16 cellular contexts compared by ENCODE assay signal in the genomic region with DNA sequence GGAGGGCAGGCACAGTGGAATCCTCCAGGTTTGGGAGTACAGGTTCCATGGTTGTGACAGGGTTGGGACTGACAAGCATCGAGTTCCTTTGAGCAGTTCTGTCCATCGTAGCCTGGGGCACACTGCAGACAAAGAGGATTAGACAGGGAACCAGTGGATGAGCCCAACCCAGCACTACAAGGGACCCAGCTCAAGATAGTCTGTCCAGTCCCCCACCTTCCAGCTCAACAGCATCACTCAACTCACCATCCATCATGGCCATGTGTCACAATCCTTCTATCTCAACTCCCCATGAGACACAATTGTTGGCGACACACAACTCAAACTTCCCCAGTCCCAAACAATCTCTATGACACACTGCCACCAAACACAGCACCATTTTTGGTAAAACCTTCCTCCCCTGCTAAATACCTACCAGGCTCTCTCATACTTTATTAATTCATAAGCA. TPM values are rescaled to one million over a fixed set of nuclear protein-coding genes. Genes with fewer than 3 reads are reported as not detected.
DNase-seq lines count a peak whose midpoint lies in the region; ATAC-seq, FAIRE-seq and TF ChIP-seq lines count a peak whose summit lies in the region.
"Had no signal": no experiment of that assay in that cellular context is flagged by ENCODE, and none has a peak within 500 bp of the region (broad histone marks: within the 10 kb centered on the region; RNA-seq: fewer than 3 reads in every experiment).

No MANE protein-coding gene starts in this region.

- no peak overlapping the region for H4K91ac ChIP-seq in H1 (replicated peaks; ENCODE audit: insufficient read length, low read length)

- no peaks in the 10 kb centered on the region for H3K23me2 ChIP-seq in H1 (ENCODE audit: low read depth, low read length)

- H2BK20ac ChIP-seq in H1 (ENCODE audit: low read length) = no peak overlapping the region

- no peak for ATAC-seq in HG03460 (IDR thresholded peaks at IDR 0.05; ENCODE audit: unreplicated experiment)
- ATAC-seq: HCT116 had no signal

- H2BK120ac ChIP-seq in H1 (replicated peaks; ENCODE audit: low read depth, low read length) = no peak overlapping the region

- H3K14ac ChIP-seq in H1 (ENCODE audit: insufficient read length) = no peak overlapping the region

- H3K9me2 ChIP-seq in Karpas-422 (replicated peaks; ENCODE audit: insufficient read depth, low read length) = no peaks in the 10 kb centered on the region

- no peak for TF ChIP-seq POLR2A in H1 (IDR thresholded peaks at IDR 0.05; ENCODE audit: control extremely low read depth in 1 of 2, low read depth in 2 of 2, low read length in 2 of 2)

- H3K4me2 ChIP-seq in Karpas-422 (ENCODE audit: low read depth, low read length, poor library complexity, severe bottlenecking) (no peak overlapping the region), H1 (ENCODE audit: insufficient read depth in 1 of 2, low read depth in 2 of 2, low read length in 2 of 2) (no peak overlapping the region)

- H2AFZ ChIP-seq in Karpas-422 (ENCODE audit: low read length) (no peak overlapping the region), H1 (ENCODE audit: low read length) (no peak overlapping the region)

- POLR2A ChIA-PET in H1 (lab: Charles Lee; ENCODE audit: partially characterized antibody) = no interaction called here

- CTCF ChIA-PET in H1 (lab: Charles Lee; ENCODE audit: partially characterized antibody) = interaction anchor here (0.7 to 1.2 kb wide), 3 partner anchors 33 to 682 kb away, joined by 3 read pairs; no protein-coding TSS in a partner anchor

- TF ChIP-seq RAD21 in H1 (IDR thresholded peaks at IDR 0.05 in 1 of 2, conservative IDR thresholded peaks at IDR 0.05 in 1 of 2; ENCODE audit: low read depth in 2 of 2, low read length in 2 of 2) = no peak

- no peak overlapping the region for H3K4ac ChIP-seq in H1 (replicated peaks; ENCODE audit: insufficient read length, low read depth, low read length)

- H3K9me3 ChIP-seq in right atrium auricular region (no peaks in the 10 kb centered on the region), Karpas-422 (ENCODE audit: low read length) (no peaks in the 10 kb centered on the region), H1 (ENCODE audit: insufficient read depth in 2 of 2, low read depth in 1 of 2, low read length in 1 of 2) (no peaks in the 10 kb centered on the region)

- FAIRE-seq in H1 (lab: Jason Lieb, UNC) = no peak
- FAIRE-seq: H54 had no signal

- no peak overlapping the region for H3K27ac ChIP-seq in right atrium auricular region
- H3K27ac ChIP-seq in Karpas-422 (ENCODE audit: low read length) = no peak overlapping the region
- no peak overlapping the region for H3K27ac ChIP-seq in H1 (ENCODE audit: low read depth, low read length)
- H3K27ac ChIP-seq: 22Rv1, HL-60 had no signal

- no peak overlapping the region for H3K56ac ChIP-seq in H1 (replicated peaks; ENCODE audit: insufficient read length, low read depth, low read length)

- no peak overlapping the region for H4K5ac ChIP-seq in H1 (ENCODE audit: insufficient read length, low read depth, low read length)

- H3K27me3 ChIP-seq in right atrium auricular region = no peaks in the 10 kb centered on the region
- no peaks in the 10 kb centered on the region for H3K27me3 ChIP-seq in Karpas-422 (ENCODE audit: low read length)
- no peaks in the 10 kb centered on the region for H3K27me3 ChIP-seq in H1 (replicated peaks in 1 of 4; ENCODE audit: control insufficient read depth in 3 of 4, extremely low read depth in 1 of 4, insufficient read depth in 3 of 4, low read length in 3 of 4)

- no peak for TF ChIP-seq EP300 in H1 (IDR thresholded peaks at IDR 0.05; ENCODE audit: borderline replicate concordance in 1 of 2, low read depth in 2 of 2, low read length in 2 of 2)

- 86% methylated on average over 3 of the region's 3 CpGs; no CpG with 5 or more reads in 1 of the 2 experiments for WGBS in H1 (ENCODE audit: extremely low coverage in 1 of 2, insufficient coverage in 1 of 2, insufficient read length in 1 of 2, insufficient replicate concordance in 2 of 2, low coverage in 1 of 2, low lambda C conversion rate in 2 of 2, missing lambda C conversion rate in 1 of 2), 2 experiments

- no peak overlapping the region for H3K18ac ChIP-seq in H1 (ENCODE audit: extremely low read depth, low read length)

- H4K20me1 ChIP-seq in Karpas-422 (ENCODE audit: insufficient read depth, low read depth, low read length) (no peaks in the 10 kb centered on the region), H1 (replicated peaks in 1 of 2; ENCODE audit: control insufficient read depth in 1 of 2, insufficient read depth in 2 of 2, low read length in 2 of 2) (no peaks in the 10 kb centered on the region)

- no peaks in the 10 kb centered on the region for H3K79me1 ChIP-seq in H1 (ENCODE audit: low read depth, low read length)

- H2BK5ac ChIP-seq in H1 (ENCODE audit: low read depth, low read length) = no peak overlapping the region

- DNase-seq in cardiac septum (ENCODE audit: low spot score) (peak; percentile 71), right atrium auricular region (ENCODE audit: low spot score) (no peak), Karpas-422 (peak; percentile 28), H1 (ENCODE audit: low read depth in 1 of 2, low spot score in 2 of 2) (no peak), GM03348 (ENCODE audit: low spot score) (no peak)
- DNase-seq in activated CD8-positive, alpha-beta memory T cell treated with anti-CD3 and anti-CD28 coated beads for 24 hours = no peak
- DNase-seq: Caco-2; CD8-positive, alpha-beta memory T cell; DND-41; GF-D8; KG1 had no signal

- H3K4me1 ChIP-seq in right atrium auricular region (no peaks in the 10 kb centered on the region), Karpas-422 (ENCODE audit: low read length) (peaks cover 11% of the 10 kb centered on the region), H1 (replicated peaks in 1 of 4; ENCODE audit: control insufficient read depth in 3 of 4, insufficient read depth in 4 of 4, low read length in 3 of 4) (no peaks in the 10 kb centered on the region)
- H3K4me1 ChIP-seq: Caco-2 had no signal

- intact Hi-C loops in cardiac septum (cut with DNase I) = no loop called here

- H2AK5ac ChIP-seq in H1 (ENCODE audit: low read depth, low read length) = no peak overlapping the region; the same call in 1 of the 2 replicates

- H3K36me3 ChIP-seq in right atrium auricular region (no peaks in the 10 kb centered on the region), Karpas-422 (ENCODE audit: insufficient read depth, low read length) (no peaks in the 10 kb centered on the region), H1 (ENCODE audit: control insufficient read depth in 2 of 4, insufficient read depth in 4 of 4, low read length in 3 of 4) (no peaks in the 10 kb centered on the region)

- H3K23ac ChIP-seq in H1 (ENCODE audit: insufficient read length) = no peak overlapping the region

- TF ChIP-seq CTCF in right atrium auricular region (IDR thresholded peaks at IDR 0.05) = no peak
- TF ChIP-seq CTCF in H1 (IDR thresholded peaks at IDR 0.05; ENCODE audit: control extremely low read depth in 1 of 3, insufficient read depth in 1 of 3, low read depth in 1 of 3, low read length in 3 of 3) = no peak

- peak overlapping the region; percentile 36 for H2BK15ac ChIP-seq in H1 (ENCODE audit: low read length)

- H4K8ac ChIP-seq in H1 (ENCODE audit: extremely low read depth, insufficient read depth, low read length) = peak overlapping the region; percentile 87; the same call in 1 of the 2 replicates

- H3K79me2 ChIP-seq in Karpas-422 (ENCODE audit: low read length) = no peaks in the 10 kb centered on the region
- H3K79me2 ChIP-seq in H1 (ENCODE audit: control insufficient read depth in 1 of 2, insufficient read depth in 2 of 2, low read length in 2 of 2) = no peaks in the 10 kb centered on the region

- 0 out of 2 replicates have a peak overlapping the region, but pooled peaks have one; percentile 50 for H2BK12ac ChIP-seq in H1 (ENCODE audit: low read depth, low read length)

- no peak overlapping the region for H3K9ac ChIP-seq in Karpas-422 (ENCODE audit: low read length)
- no peak overlapping the region for H3K9ac ChIP-seq in H1 (replicated peaks in 1 of 4; ENCODE audit: extremely low read depth in 1 of 4, low read depth in 3 of 4, low read length in 3 of 4)

- no peak overlapping the region for H3K4me3 ChIP-seq in right atrium auricular region
- no peak overlapping the region for H3K4me3 ChIP-seq in Karpas-422 (ENCODE audit: low read length)
- H3K4me3 ChIP-seq in H1 (ENCODE audit: extremely low read depth in 1 of 4, insufficient read depth in 2 of 4, low read depth in 3 of 4, low read length in 4 of 4) = no peak overlapping the region

RNA-seq across cellular contexts. Expression of gene GPSM3, which starts 11.8 kb away (rescaled TPM):
- total RNA-seq in cardiac septum (6.9 TPM), right atrium auricular region (1 to 10 TPM; 3.6 to 9.0 TPM)
- total RNA-seq in Karpas-422 (2014; rRNA removed; shearing (Covaris generic); ENCODE audit: low replicate concordance) = 66.5 and 85.9 TPM in 2 replicates
- total RNA-seq in H1 (2021; fragmentation: NEBNext Ultra II Directional; extraction: Animal tissue kit (Norgen Biotek cat#: 25700)) = 6.0 and 6.6 TPM in 2 replicates
- 9.8 and 10.6 TPM in 2 replicates for polyA plus RNA-seq in H1 (2011; rRNA removed)
- polyA plus RNA-seq in H1 (2011; cell fraction: cytosol; rRNA removed) = 6.9 TPM
- 10.3 TPM for polyA plus RNA-seq in H1 (2011; cell fraction: nucleus; rRNA removed)
- 6.3 to 10.7 TPM (median 8.7 TPM) in 4 replicates for polyA plus RNA-seq in H1 (2012, experiment 1 of 2)
- polyA plus RNA-seq in H1 (2012, experiment 2 of 2) = 10.1 TPM
- 6.8 TPM for polyA plus RNA-seq in H1 (2013, experiment 1 of 2)
- polyA plus RNA-seq in H1 (2013, experiment 2 of 2) = 5.9 TPM
- 2.2 and 2.8 TPM in 2 replicates for polyA minus RNA-seq in H1 (2011; rRNA and poly(A)+ RNA removed)
- polyA minus RNA-seq in H1 (2011; cell fraction: cytosol; rRNA and poly(A)+ RNA removed) = 3.4 TPM
- 2.4 TPM for polyA minus RNA-seq in H1 (2011; cell fraction: nucleus; rRNA and poly(A)+ RNA removed)

RNA-seq across cellular contexts. Expression of gene PBX2, which starts 14.3 kb away (rescaled TPM):
- total RNA-seq in cardiac septum (46.9 TPM), right atrium auricular region (10 to 100 TPM; 26.0 to 32.5 TPM)
- 51.7 and 84.0 TPM in 2 replicates for total RNA-seq in Karpas-422 (2014; rRNA removed; shearing (Covaris generic); ENCODE audit: low replicate concordance)
- 130 and 133 TPM in 2 replicates for total RNA-seq in H1 (2021; fragmentation: NEBNext Ultra II Directional; extraction: Animal tissue kit (Norgen Biotek cat#: 25700))
- 102 and 109 TPM in 2 replicates for polyA plus RNA-seq in H1 (2011; rRNA removed)
- 124 TPM for polyA plus RNA-seq in H1 (2011; cell fraction: cytosol; rRNA removed)
- polyA plus RNA-seq in H1 (2011; cell fraction: nucleus; rRNA removed) = 287 TPM
- 114 to 152 TPM (median 137 TPM) in 4 replicates for polyA plus RNA-seq in H1 (2012, experiment 1 of 2)
- 73.3 TPM for polyA plus RNA-seq in H1 (2012, experiment 2 of 2)
- polyA plus RNA-seq in H1 (2013, experiment 1 of 2) = 77.2 TPM
- polyA plus RNA-seq in H1 (2013, experiment 2 of 2) = 72.5 TPM
- polyA minus RNA-seq in H1 (2011; rRNA and poly(A)+ RNA removed) = 105 and 121 TPM in 2 replicates
- 63.4 TPM for polyA minus RNA-seq in H1 (2011; cell fraction: cytosol; rRNA and poly(A)+ RNA removed)
- polyA minus RNA-seq in H1 (2011; cell fraction: nucleus; rRNA and poly(A)+ RNA removed) = 68.9 TPM

RNA-seq across cellular contexts. Expression of gene NOTCH4, which starts 19.6 kb away (rescaled TPM):
- total RNA-seq in cardiac septum (31.2 TPM), right atrium auricular region (10 to 100 TPM; 16.2 to 22.5 TPM)
- total RNA-seq in Karpas-422 (2014; rRNA removed; shearing (Covaris generic); ENCODE audit: low replicate concordance) = 1.5 and 5.2 TPM in 2 replicates
- total RNA-seq in H1 (2021; fragmentation: NEBNext Ultra II Directional; extraction: Animal tissue kit (Norgen Biotek cat#: 25700)) = 2.8 and 3.3 TPM in 2 replicates
- 1.9 TPM in 2 replicates for polyA plus RNA-seq in H1 (2011; rRNA removed)
- 2.6 TPM for polyA plus RNA-seq in H1 (2011; cell fraction: cytosol; rRNA removed)
- 2.8 TPM for polyA plus RNA-seq in H1 (2011; cell fraction: nucleus; rRNA removed)
- 1.9 to 2.4 TPM (median 2.1 TPM) in 4 replicates for polyA plus RNA-seq in H1 (2012, experiment 1 of 2)
- polyA plus RNA-seq in H1 (2012, experiment 2 of 2) = 2.3 TPM
- 2.2 TPM for polyA plus RNA-seq in H1 (2013, experiment 1 of 2)
- polyA plus RNA-seq in H1 (2013, experiment 2 of 2) = 1.7 TPM
- 1.1 and 1.7 TPM in 2 replicates for polyA minus RNA-seq in H1 (2011; rRNA and poly(A)+ RNA removed)
- polyA minus RNA-seq in H1 (2011; cell fraction: cytosol; rRNA and poly(A)+ RNA removed) = 2.1 TPM
- 5.0 TPM for polyA minus RNA-seq in H1 (2011; cell fraction: nucleus; rRNA and poly(A)+ RNA removed)

RNA-seq across cellular contexts. Expression of gene AGER, which starts 20.2 kb away (rescaled TPM):
- total RNA-seq in cardiac septum (3.5 TPM), right atrium auricular region (1 to 10 TPM in 1 of 2 donors, under 1 TPM in 1; 0.94 to 1.4 TPM)
- 9.0 and 9.2 TPM in 2 replicates for total RNA-seq in Karpas-422 (2014; rRNA removed; shearing (Covaris generic); ENCODE audit: low replicate concordance)
- total RNA-seq in H1 (2021; fragmentation: NEBNext Ultra II Directional; extraction: Animal tissue kit (Norgen Biotek cat#: 25700)) = 9.6 and 10.9 TPM in 2 replicates
- 3.8 and 5.5 TPM in 2 replicates for polyA plus RNA-seq in H1 (2011; rRNA removed)
- 7.7 TPM for polyA plus RNA-seq in H1 (2011; cell fraction: cytosol; rRNA removed)
- polyA plus RNA-seq in H1 (2011; cell fraction: nucleus; rRNA removed) = 72.9 TPM
- polyA plus RNA-seq in H1 (2012, experiment 1 of 2) = 13.2 to 17.1 TPM (median 14.7 TPM) in 4 replicates
- polyA plus RNA-seq in H1 (2012, experiment 2 of 2) = 7.8 TPM
- polyA plus RNA-seq in H1 (2013, experiment 1 of 2) = 9.7 TPM
- polyA plus RNA-seq in H1 (2013, experiment 2 of 2) = 8.4 TPM
- 1.5 and 2.4 TPM in 2 replicates for polyA minus RNA-seq in H1 (2011; rRNA and poly(A)+ RNA removed)
- polyA minus RNA-seq in H1 (2011; cell fraction: cytosol; rRNA and poly(A)+ RNA removed) = 2.1 TPM
- polyA minus RNA-seq in H1 (2011; cell fraction: nucleus; rRNA and poly(A)+ RNA removed) = 6.9 TPM
- polyA plus RNA-seq: CD8-positive, alpha-beta memory T cell had no signal

RNA-seq across cellular contexts. Expression of gene RNF5, which starts 26.1 kb away (rescaled TPM):
- total RNA-seq in cardiac septum (60.7 TPM), right atrium auricular region (100 to 1,000 TPM; 104 to 106 TPM)
- total RNA-seq in Karpas-422 (2014; rRNA removed; shearing (Covaris generic); ENCODE audit: low replicate concordance) = 73.5 and 78.5 TPM in 2 replicates
- total RNA-seq in H1 (2021; fragmentation: NEBNext Ultra II Directional; extraction: Animal tissue kit (Norgen Biotek cat#: 25700)) = 90.0 and 90.3 TPM in 2 replicates
- 145 and 158 TPM in 2 replicates for polyA plus RNA-seq in H1 (2011; rRNA removed)
- 172 TPM for polyA plus RNA-seq in H1 (2011; cell fraction: cytosol; rRNA removed)
- 63.3 TPM for polyA plus RNA-seq in H1 (2011; cell fraction: nucleus; rRNA removed)
- 94.2 to 175 TPM (median 145 TPM) in 4 replicates for polyA plus RNA-seq in H1 (2012, experiment 1 of 2)
- polyA plus RNA-seq in H1 (2012, experiment 2 of 2) = 192 TPM
- polyA plus RNA-seq in H1 (2013, experiment 1 of 2) = 89.0 TPM
- polyA plus RNA-seq in H1 (2013, experiment 2 of 2) = 93.6 TPM
- polyA minus RNA-seq in H1 (2011; rRNA and poly(A)+ RNA removed) = 34.5 and 36.0 TPM in 2 replicates
- 30.4 TPM for polyA minus RNA-seq in H1 (2011; cell fraction: cytosol; rRNA and poly(A)+ RNA removed)
- polyA minus RNA-seq in H1 (2011; cell fraction: nucleus; rRNA and poly(A)+ RNA removed) = 18.5 TPM

Comparison
In these comparisons a context has a peak if more than half of its experiments do, and no peak if none do; other contexts are left out.
1. DNase-seq: peak in cardiac septum (single experiment) and Karpas-422 (single experiment); none in right atrium auricular region (single experiment), H1 (0 of 2), activated CD8-positive, alpha-beta memory T cell treated with anti-CD3 and anti-CD28 coated beads for 24 hours (single experiment) and GM03348 (single experiment).